Comparison of ENCODE assay signal across 10 cellular contexts in genomic region chr11:126477526-126478275, GRCh38.
DNase-seq lines count a peak whose midpoint lies in the region; ATAC-seq, FAIRE-seq and TF ChIP-seq lines count a peak whose summit lies in the region.
"Had no signal": no experiment of that assay in that cellular context is flagged by ENCODE, and none has a peak within 500 bp of the region (broad histone marks: within the 10 kb centered on the region; RNA-seq: fewer than 3 reads in every experiment).

No MANE protein-coding gene starts in this region.

- H3K4me1 Mint-ChIP-seq in central memory CD8-positive, alpha-beta T cell: peaks cover 13% of the 10 kb centered on the region

- no peaks in the 10 kb centered on the region for H3K9me3 Mint-ChIP-seq in central memory CD8-positive, alpha-beta T cell
- H3K9me3 Mint-ChIP-seq: nephron had no signal

- H3K27ac Mint-ChIP-seq in central memory CD8-positive, alpha-beta T cell (ENCODE audit: low read depth): no peak overlapping the region

- no peak for ATAC-seq in central memory CD8-positive, alpha-beta T cell (replicated peaks; ENCODE audit: extremely low read depth, poor library complexity, severe bottlenecking)

- FAIRE-seq in GM12892 (lab: Jason Lieb, UNC): peak; percentile 90

- peak overlapping the region; percentile 23 for H3K4me3 Mint-ChIP-seq in central memory CD8-positive, alpha-beta T cell
- H3K4me3 Mint-ChIP-seq: nephron had no signal

- DNase-seq in DMS53 (lab: John Stamatoyannopoulos, UW) (peak; percentile 36), DMS53 treated with DMSO at 0.1 percent for 48 hours (lab: John Stamatoyannopoulos, UW; ENCODE audit: unreplicated experiment) (no peak), GM12892 (ENCODE audit: insufficient read length) (no peak), NCI-H774 (lab: John Stamatoyannopoulos, UW) (peak; percentile 16), foreskin melanocyte (no peak), epidermal melanocyte (ENCODE audit: insufficient read length, low spot score) (no peak), cerebellum (ENCODE audit: low spot score) (no peak)
- DNase-seq in central memory CD8-positive, alpha-beta T cell (ENCODE audit: low spot score in 2 of 2): no peak
- DNase-seq: KG1 had no signal

- no peaks in the 10 kb centered on the region for H3K27me3 Mint-ChIP-seq in central memory CD8-positive, alpha-beta T cell

- H3K36me3 Mint-ChIP-seq in central memory CD8-positive, alpha-beta T cell (ENCODE audit: insufficient read depth): peaks cover 2% of the 10 kb centered on the region

- TF ChIP-seq POLR2A in GM12892 (IDR thresholded peaks at IDR 0.05; ENCODE audit: low read depth, low read length): no peak

Comparison
In these comparisons a context has a peak if more than half of its experiments do, and no peak if none do; other contexts are left out.
1. DNase-seq: peak in DMS53 (single experiment) and NCI-H774 (single experiment); none in DMS53 treated with DMSO at 0.1 percent for 48 hours (single experiment), GM12892 (single experiment), central memory CD8-positive, alpha-beta T cell (0 of 2), foreskin melanocyte (single experiment), epidermal melanocyte (single experiment) and cerebellum (single experiment).